Comparison of ENCODE assay signal across 8 cellular contexts in genomic region chr1:62175568-62176179, GRCh38. TPM values are rescaled to one million over a fixed set of nuclear protein-coding genes. Genes with fewer than 3 reads are reported as not detected.
DNase-seq lines count a peak whose midpoint lies in the region; ATAC-seq and TF ChIP-seq lines count a peak whose summit lies in the region.

No MANE protein-coding gene starts in this region.

- H3K9me3 ChIP-seq in Peyer's patch: no peaks in the 10 kb centered on the region
- no peaks in the 10 kb centered on the region for H3K9me3 ChIP-seq in stomach

- DNase-seq in activated T-cell treated with anti-CD3 and anti-CD28 coated beads for 24 hours (ENCODE audit: low read depth): peak; percentile 15
- DNase-seq in activated T-cell treated with anti-CD3 and anti-CD28 coated beads, Interleukin-2, amount 50 U/mL, for 24 hours: no peak
- DNase-seq in KBM-7: peak; percentile 58
- peak in 1 of 3 donors; percentile 51 for DNase-seq in Peyer's patch
- DNase-seq in brain microvascular endothelial cell: peak; percentile 60
- DNase-seq in left kidney (ENCODE audit: low read depth, low spot score): peak; percentile 76
- DNase-seq in stomach: peak; percentile 51

- no peak for TF ChIP-seq EP300 in stomach (IDR thresholded peaks at IDR 0.05)

- H3K27me3 Mint-ChIP-seq in activated T-cell treated with anti-CD3 and anti-CD28 coated beads, Interleukin-2, amount 50 U/mL, for 24 hours: peaks cover 12% of the 10 kb centered on the region

- ATAC-seq in GM19463 (IDR thresholded peaks at IDR 0.05; ENCODE audit: unreplicated experiment): no peak

- H3K36me3 Mint-ChIP-seq in activated T-cell treated with anti-CD3 and anti-CD28 coated beads, Interleukin-2, amount 50 U/mL, for 24 hours (ENCODE audit: low read depth): no peaks in the 10 kb centered on the region

- H3K4me3 Mint-ChIP-seq in activated T-cell treated with anti-CD3 and anti-CD28 coated beads, Interleukin-2, amount 50 U/mL, for 24 hours: no peak overlapping the region

- TF ChIP-seq POLR2A in Peyer's patch (IDR thresholded peaks at IDR 0.05): no peak
- TF ChIP-seq POLR2A in stomach (IDR thresholded peaks at IDR 0.05): no peak

- intact Hi-C loops in stomach (cut with DNase I; ENCODE audit: low total_unique reads): loop anchor here (5.0 kb wide), 1 partner anchor 232 kb away; no protein-coding TSS in a partner anchor

- H3K27ac Mint-ChIP-seq in activated T-cell treated with anti-CD3 and anti-CD28 coated beads, Interleukin-2, amount 50 U/mL, for 24 hours: no peak overlapping the region

- H3K36me3 ChIP-seq in Peyer's patch (no peaks in the 10 kb centered on the region), brain microvascular endothelial cell (replicated peaks) (no peaks in the 10 kb centered on the region), stomach (no peaks in the 10 kb centered on the region)

- no peaks in the 10 kb centered on the region for H3K27me3 ChIP-seq in Peyer's patch
- H3K27me3 ChIP-seq in brain microvascular endothelial cell (replicated peaks): no peaks in the 10 kb centered on the region
- peaks cover 0 to 10% (median 0%) of the 10 kb centered on the region in 3 donors for H3K27me3 ChIP-seq in stomach

- TF ChIP-seq CTCF in Peyer's patch (IDR thresholded peaks at IDR 0.05) (peak; percentile 42 to 79 (median 67)), brain microvascular endothelial cell (IDR thresholded peaks at IDR 0.05; ENCODE audit: low read depth, low read length, missing control alignments) (peak; percentile 79), stomach (IDR thresholded peaks at IDR 0.05) (peak in 5 of 7 experiments; percentile 56 to 73 (median 60))

- no peaks in the 10 kb centered on the region for H3K9me3 Mint-ChIP-seq in activated T-cell treated with anti-CD3 and anti-CD28 coated beads, Interleukin-2, amount 50 U/mL, for 24 hours

- 49 to 54% (median 52%) methylated on average over 9 of the region's 9 CpGs for WGBS in stomach, 5 donors

- H3K4me1 Mint-ChIP-seq in activated T-cell treated with anti-CD3 and anti-CD28 coated beads, Interleukin-2, amount 50 U/mL, for 24 hours (ENCODE audit: low read depth): no peaks in the 10 kb centered on the region

- in situ Hi-C loops in KBM-7 (cut with MboI; ENCODE audit: low pct_unique_long_range_greater_than_20kb, low sequenced_read_pairs): no loop called here
- in situ Hi-C loops in brain microvascular endothelial cell (cut with HindIII; ENCODE audit: low pct_ligation_motif_present, low sequenced_read_pairs): no loop called here

- no peak overlapping the region for H3K4me3 ChIP-seq in Peyer's patch
- no peak overlapping the region for H3K4me3 ChIP-seq in brain microvascular endothelial cell (ENCODE audit: low read depth, low read length)
- no peak overlapping the region for H3K4me3 ChIP-seq in stomach

- H3K4me1 ChIP-seq in Peyer's patch (no peaks in the 10 kb centered on the region), stomach (peaks cover 0 to 9% (median 4%) of the 10 kb centered on the region in 4 donors)

- H3K27ac ChIP-seq in Peyer's patch (no peak overlapping the region), brain microvascular endothelial cell (no peak overlapping the region), stomach (no peak overlapping the region)

RNA-seq across cellular contexts. Expression of gene L1TD1, which starts 19.0 kb away (rescaled TPM):
- total RNA-seq in Peyer's patch (under 1 TPM in 1 of 4 donors, not detected in 3; 0.28 TPM), stomach (10 to 100 TPM in 1 of 5 donors, 1 to 10 TPM in 1, not detected in 3; 2.2 to 10.1 TPM)
- under 1 TPM in 2 of 3 donors, not detected in 1; 0.13 to 0.25 TPM for polyA plus RNA-seq in stomach
